Comparison of ENCODE assay signal across 20 cellular contexts in the genomic region with DNA sequence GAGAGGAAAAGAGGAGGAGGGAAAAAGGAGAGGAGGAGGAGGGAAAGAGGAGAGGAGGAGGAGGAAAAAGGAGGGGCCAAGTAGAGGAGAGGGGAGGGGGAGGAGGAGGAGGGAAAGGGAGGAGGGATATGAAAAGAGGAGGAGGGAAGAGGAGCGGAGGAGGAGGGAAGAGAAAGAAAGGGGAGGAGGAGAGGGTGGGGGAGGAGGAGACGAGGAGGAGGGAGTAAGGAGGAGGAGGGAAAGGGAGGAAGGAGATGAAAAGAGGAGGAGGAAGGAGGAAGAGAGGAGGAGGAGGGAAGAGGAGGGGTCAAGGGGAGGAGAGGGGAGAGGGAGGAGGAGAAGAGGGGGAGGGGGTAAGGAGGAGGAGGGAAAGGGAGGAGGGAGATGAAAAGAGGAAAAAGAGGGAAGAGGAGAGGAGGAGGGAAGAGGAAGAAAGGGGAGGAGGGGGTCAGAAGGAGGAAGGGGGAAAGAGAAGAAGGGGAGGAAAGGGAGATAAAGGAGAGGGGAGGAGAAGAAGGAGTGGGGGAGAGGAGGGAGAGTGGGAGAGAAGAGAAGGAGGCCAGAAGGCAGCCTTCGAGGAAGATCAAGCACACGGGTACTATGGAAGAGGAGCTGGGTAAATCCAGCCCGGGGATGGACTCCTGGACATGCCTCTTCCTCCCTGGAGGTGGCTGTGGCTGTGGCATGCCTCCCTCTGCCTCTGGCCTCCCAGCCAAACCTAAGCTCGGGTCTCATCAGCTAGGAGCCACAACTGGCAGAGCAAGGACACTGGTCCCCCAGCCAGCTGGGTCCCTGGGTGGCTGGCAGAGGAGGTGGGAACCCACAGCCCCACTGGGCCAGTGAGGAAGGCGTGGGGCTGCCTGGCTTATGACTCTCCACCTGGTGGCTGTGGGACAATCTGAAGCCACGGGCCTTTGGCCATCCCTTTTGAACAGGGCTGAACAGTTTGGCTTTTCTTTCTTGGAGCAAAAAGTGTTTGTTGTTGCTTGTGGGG. TPM values are rescaled to one million over a fixed set of nuclear protein-coding genes. Genes with fewer than 3 reads are reported as not detected.
DNase-seq lines count a peak whose midpoint lies in the region; ATAC-seq, FAIRE-seq and TF ChIP-seq lines count a peak whose summit lies in the region.
"Had no signal": no experiment of that assay in that cellular context is flagged by ENCODE, and none has a peak within 500 bp of the region (broad histone marks: within the 10 kb centered on the region; RNA-seq: fewer than 3 reads in every experiment).

No MANE protein-coding gene starts in this region.

- no peak for TF ChIP-seq EP300 in HepG2 (IDR thresholded peaks at IDR 0.05; ENCODE audit: low read depth in 2 of 2, low read length in 2 of 2)
- no peak for TF ChIP-seq EP300 in HepG2 (CRISPR knock-in tag; IDR thresholded peaks at IDR 0.05; ENCODE audit: borderline replicate concordance)

- no peak overlapping the region for H3K4ac ChIP-seq in neuronal stem cell (ENCODE audit: low read length)

- H3K4me1 ChIP-seq in HepG2 (ENCODE audit: insufficient read depth, low read length), result no peaks in the 10 kb centered on the region
- H3K4me1 ChIP-seq in right lobe of liver, result no peaks in the 10 kb centered on the region
- H3K4me1 ChIP-seq in neuronal stem cell (ENCODE audit: control insufficient read depth in 2 of 2, insufficient read depth in 1 of 2, low read depth in 1 of 2, low read length in 2 of 2), result peaks cover 0 to 10% of the 10 kb centered on the region in 2 donors
- peaks cover 0 to 63% (median 40%) of the 10 kb centered on the region in 4 donors for H3K4me1 ChIP-seq in tibial artery

- POLR2A ChIA-PET in HepG2 (lab: Yijun Ruan, JAX), result no interaction called here

- CTCF ChIA-PET in HepG2 (lab: Yijun Ruan, JAX; ENCODE audit: low intra/inter-chr PET ratio, low total read pairs), result no interaction called here

- no peak for TF ChIP-seq RAD21 in HepG2 (CRISPR knock-in tag; IDR thresholded peaks at IDR 0.05)

- no peak overlapping the region for H3K14ac ChIP-seq in neuronal stem cell (ENCODE audit: low read length)

- no peak overlapping the region for H4K91ac ChIP-seq in neuronal stem cell (ENCODE audit: low read depth, low read length, poor library complexity)

- peak overlapping the region; percentile 17 for H2BK5ac ChIP-seq in neuronal stem cell (ENCODE audit: low read length)

- no peak overlapping the region for H3K27ac ChIP-seq in HepG2 (ENCODE audit: extremely low read length, insufficient read depth, low read length)
- H3K27ac ChIP-seq in right lobe of liver, result no peak overlapping the region
- H3K27ac ChIP-seq in coronary artery, result peak overlapping the region; percentile 90 to 96
- no peak overlapping the region for H3K27ac ChIP-seq in neuronal stem cell (replicated peaks; ENCODE audit: low read length)
- H3K27ac ChIP-seq in tibial artery, result peak overlapping the region; percentile 87 to 92
- H3K27ac ChIP-seq: BLaER1 treated with 17β-estradiol and CSF1 and Interleukin-3, amounts not matched to agents 10 nM and 100 nM had no signal

- intact Hi-C loops in HepG2 (cut with micrococcal nuclease; ENCODE audit: unreplicated experiment) (loop anchor here (2.0 kb wide), 1 partner anchor 69 kb away; no protein-coding TSS in a partner anchor), right lobe of liver (cut with DNase I) (no loop called here), tibial artery (cut with DNase I; ENCODE audit: low total_unique reads) (loop anchor here (5.0 kb wide), 1 partner anchor 40 kb away; no protein-coding TSS in a partner anchor)

- BruUV-seq in HepG2 (replicated peaks; lab: Mats Ljungman, UMichigan), result no TSS peak

- TF ChIP-seq POLR2A in HepG2 (IDR thresholded peaks at IDR 0.05; ENCODE audit: insufficient read depth in 1 of 2, low read depth in 2 of 2, low read length in 2 of 2) (no peak), right lobe of liver (IDR thresholded peaks at IDR 0.05) (no peak)

- no peak for FAIRE-seq in HepG2 (lab: Jason Lieb, UNC)
- FAIRE-seq: A204.1, D721Med, H54 had no signal

- DNase-seq in HepG2 (ENCODE audit: low spot score), result no peak
- no peak for DNase-seq in right lobe of liver
- no peak for DNase-seq in coronary artery (ENCODE audit: low spot score)
- DNase-seq in neuronal stem cell (ENCODE audit: low spot score), result no peak
- peak in 1 of 2 donors; percentile 65 for DNase-seq in tibial artery
- DNase-seq in T-helper 9 cell, result no peak
- DNase-seq in SW480 (ENCODE audit: low spot score), result no peak
- DNase-seq: CD8-positive, alpha-beta memory T cell; GF-D8; NCI-H1105 treated with DMSO at 0.1 percent for 48 hours; NCI-H1694 treated with DMSO at 0.1 percent for 48 hours; NCI-H2107; NCI-H2227 treated with DMSO at 0.1 percent for 48 hours had no signal

- H3K4me3 ChIP-seq in HepG2 (replicated peaks in 1 of 3; ENCODE audit: insufficient read depth in 1 of 3, low read depth in 2 of 3, low read length in 3 of 3), result no peak overlapping the region
- no peak overlapping the region for H3K4me3 ChIP-seq in right lobe of liver
- H3K4me3 ChIP-seq in coronary artery, result no peak overlapping the region
- H3K4me3 ChIP-seq in neuronal stem cell (ENCODE audit: low read length in 2 of 2), result no peak overlapping the region
- no peak overlapping the region for H3K4me3 ChIP-seq in tibial artery
- H3K4me3 ChIP-seq: BLaER1 treated with 17β-estradiol and CSF1 and Interleukin-3, amounts not matched to agents 10 nM and 100 nM had no signal

- in situ Hi-C loops in HepG2 (cut with HindIII; ENCODE audit: extremely low pct_ligation_motif_present, low pct_unique_long_range_greater_than_20kb), result no loop called here

- H3K36me3 ChIP-seq in HepG2 (replicated peaks in 1 of 2; ENCODE audit: control insufficient read depth in 1 of 2, insufficient read depth in 2 of 2, low read length in 2 of 2) (no peaks in the 10 kb centered on the region), right lobe of liver (no peaks in the 10 kb centered on the region), neuronal stem cell (replicated peaks in 1 of 2; ENCODE audit: control insufficient read depth in 2 of 2, insufficient read depth in 2 of 2, low read length in 2 of 2) (no peaks in the 10 kb centered on the region), tibial artery (no peaks in the 10 kb centered on the region)
- H3K36me3 ChIP-seq: BLaER1 treated with 17β-estradiol and CSF1 and Interleukin-3, amounts not matched to agents 10 nM and 100 nM had no signal

- no peaks in the 10 kb centered on the region for H4K20me1 ChIP-seq in HepG2 (ENCODE audit: insufficient read depth, low read length)

- no peaks in the 10 kb centered on the region for H3K9me3 ChIP-seq in HepG2 (ENCODE audit: low read length)
- H3K9me3 ChIP-seq in right lobe of liver, result no peaks in the 10 kb centered on the region
- no peaks in the 10 kb centered on the region for H3K9me3 ChIP-seq in neuronal stem cell (replicated peaks in 1 of 2; ENCODE audit: control insufficient read depth in 2 of 2, insufficient read depth in 1 of 2, low read depth in 1 of 2, low read length in 2 of 2)
- no peaks in the 10 kb centered on the region for H3K9me3 ChIP-seq in tibial artery

- H2BK15ac ChIP-seq in neuronal stem cell (ENCODE audit: low read length), result no peak overlapping the region

- peaks cover 5 to 28% of the 10 kb centered on the region in 2 experiments; a peak in 4 of 5 replicates for H3K27me3 ChIP-seq in HepG2 (ENCODE audit: control insufficient read depth in 1 of 2, insufficient read depth in 2 of 2, low read length in 2 of 2)
- H3K27me3 ChIP-seq in right lobe of liver, result no peaks in the 10 kb centered on the region
- peaks cover 0 to 13% (median 0%) of the 10 kb centered on the region in 3 experiments for H3K27me3 ChIP-seq in neuronal stem cell (ENCODE audit: control insufficient read depth in 3 of 3, insufficient read depth in 3 of 3, low read depth in 1 of 3, low read length in 3 of 3)
- H3K27me3 ChIP-seq in tibial artery, result no peaks in the 10 kb centered on the region

- H3K4me2 ChIP-seq in HepG2 (ENCODE audit: low read depth, low read length) (no peak overlapping the region), neuronal stem cell (ENCODE audit: insufficient read depth, low read length, poor library complexity, severe bottlenecking) (no peak overlapping the region)

- H3K9ac ChIP-seq in HepG2 (ENCODE audit: insufficient read depth, low read depth, low read length), result no peak overlapping the region
- no peak overlapping the region for H3K9ac ChIP-seq in neuronal stem cell (ENCODE audit: low read depth, low read length, poor library complexity)
- H3K9ac ChIP-seq: BLaER1 treated with 17β-estradiol and CSF1 and Interleukin-3, amounts not matched to agents 10 nM and 100 nM had no signal

- no peaks in the 10 kb centered on the region for H3K79me1 ChIP-seq in neuronal stem cell (ENCODE audit: low read depth, low read length)

- peak overlapping the region; percentile 66 for H3K18ac ChIP-seq in neuronal stem cell (ENCODE audit: low read length)

- no peak overlapping the region for H4K8ac ChIP-seq in neuronal stem cell (ENCODE audit: low read depth, low read length)

- H3K79me2 ChIP-seq in HepG2 (ENCODE audit: insufficient read depth, low read length), result no peaks in the 10 kb centered on the region

- TF ChIP-seq CTCF in HepG2 (CRISPR knock-in tag; IDR thresholded peaks at IDR 0.05) (no peak), right lobe of liver (IDR thresholded peaks at IDR 0.05) (no peak), coronary artery (IDR thresholded peaks at IDR 0.05) (no peak), tibial artery (IDR thresholded peaks at IDR 0.05) (no peak)

- no peak overlapping the region for H2BK120ac ChIP-seq in neuronal stem cell (ENCODE audit: low read depth, low read length)

- no peak overlapping the region for H2AFZ ChIP-seq in HepG2 (ENCODE audit: low read length)
- no peak overlapping the region for H2AFZ ChIP-seq in neuronal stem cell (ENCODE audit: low read length)

- no peak overlapping the region for H3K23ac ChIP-seq in neuronal stem cell (ENCODE audit: low read depth, low read length, poor library complexity)

- peak; percentile 46; the same call in 2 of the 3 replicates for ATAC-seq in HepG2
- ATAC-seq in right lobe of liver, result no peak
- no peak for ATAC-seq in GM21619 (IDR thresholded peaks at IDR 0.05; ENCODE audit: unreplicated experiment)
- ATAC-seq: Right ventricle myocardium inferior had no signal

- no peak overlapping the region for H2BK12ac ChIP-seq in neuronal stem cell (ENCODE audit: low read length)

- 3% methylated on average over 7 of the region's 8 CpGs for WGBS in HepG2 (ENCODE audit: low lambda C conversion rate)
- 63% methylated on average over 4 of the region's 8 CpGs for WGBS in right lobe of liver (ENCODE audit: insufficient coverage, low coverage, low lambda C conversion rate, missing lambda C conversion rate)
- 96 to 100% methylated on average over 2 of the region's 8 CpGs for WGBS in neuronal stem cell (ENCODE audit: extremely low coverage in 2 of 2, insufficient read length in 2 of 2, insufficient replicate concordance in 1 of 2), 2 donors

- peak overlapping the region; percentile 51 for H2AK5ac ChIP-seq in neuronal stem cell (ENCODE audit: low read depth, low read length)

RNA-seq across cellular contexts. Expression of gene CMKLR1, which starts 3.0 kb away (rescaled TPM):
- not detected in 2 replicates for total RNA-seq in HepG2 (2016; rRNA removed; fragmentation: Illumina TruSeq; extraction: Trizol)
- not detected in 2 replicates for total RNA-seq in HepG2 (2016; cell fraction: cytosol; rRNA removed; fragmentation: Illumina TruSeq; extraction: Trizol; ENCODE audit: low read depth)
- total RNA-seq in HepG2 (2016; cell fraction: insoluble cytoplasmic fraction; rRNA removed; fragmentation: Illumina TruSeq; extraction: Trizol), result not detected in 2 replicates
- total RNA-seq in HepG2 (2016; cell fraction: membrane; rRNA removed; fragmentation: Illumina TruSeq; extraction: Trizol), result not detected in 2 replicates
- not detected in 2 replicates for total RNA-seq in HepG2 (2016; cell fraction: nucleus; rRNA removed; fragmentation: Illumina TruSeq; extraction: Trizol)
- not detected in 2 replicates for polyA plus RNA-seq in HepG2 (2011; rRNA removed)
- polyA plus RNA-seq in HepG2 (2011; cell fraction: cytosol; rRNA removed), result 0.03 TPM in 1 of 2 replicates, not detected in the other
- not detected in 2 replicates for polyA plus RNA-seq in HepG2 (2011; cell fraction: nucleus; rRNA removed)
- not detected in 2 replicates for polyA plus RNA-seq in HepG2 (2012)
- polyA plus RNA-seq in HepG2 (2016; cell fraction: cytosol; fragmentation: Illumina TruSeq; extraction: Trizol; ENCODE audit: low read depth), result not detected in 2 replicates
- not detected in 2 replicates for polyA plus RNA-seq in HepG2 (2016; cell fraction: insoluble cytoplasmic fraction; fragmentation: Illumina TruSeq; extraction: Trizol; ENCODE audit: low read depth)
- polyA plus RNA-seq in HepG2 (2016; cell fraction: membrane; fragmentation: Illumina TruSeq; extraction: Trizol; ENCODE audit: low read depth), result not detected in 2 replicates
- polyA plus RNA-seq in HepG2 (2016; cell fraction: nucleus; fragmentation: Illumina TruSeq; extraction: Trizol; ENCODE audit: insufficient read depth, low read depth), result not detected in 2 replicates
- not detected in 2 replicates for polyA minus RNA-seq in HepG2 (2011; rRNA and poly(A)+ RNA removed; ENCODE audit: low replicate concordance)
- not detected in 2 replicates for polyA minus RNA-seq in HepG2 (2011; cell fraction: cytosol; rRNA and poly(A)+ RNA removed)
- polyA minus RNA-seq in HepG2 (2011; cell fraction: nucleus; rRNA and poly(A)+ RNA removed), result not detected in 2 replicates
- total RNA-seq in right lobe of liver, result 1 to 10 TPM; 1.5 to 8.2 (median 4.2) TPM
- polyA plus RNA-seq in neuronal stem cell (2013, experiment 1 of 2), result 0.03 TPM
- polyA plus RNA-seq in neuronal stem cell (2013, experiment 2 of 2), result 0.04 TPM
- total RNA-seq: HT-29 had no signal

Comparison
In these comparisons a context has a peak if more than half of its experiments do, and no peak if none do; other contexts are left out.
1. intact Hi-C loops: an anchor here in HepG2 (2.0 kb wide) and tibial artery (5.0 kb wide); none called in right lobe of liver.
2. H3K27ac ChIP-seq: peak in coronary artery (2 of 2) and tibial artery (2 of 2); none in HepG2 (single experiment), right lobe of liver (0 of 3) and neuronal stem cell (single experiment).